In the genomic region with DNA sequence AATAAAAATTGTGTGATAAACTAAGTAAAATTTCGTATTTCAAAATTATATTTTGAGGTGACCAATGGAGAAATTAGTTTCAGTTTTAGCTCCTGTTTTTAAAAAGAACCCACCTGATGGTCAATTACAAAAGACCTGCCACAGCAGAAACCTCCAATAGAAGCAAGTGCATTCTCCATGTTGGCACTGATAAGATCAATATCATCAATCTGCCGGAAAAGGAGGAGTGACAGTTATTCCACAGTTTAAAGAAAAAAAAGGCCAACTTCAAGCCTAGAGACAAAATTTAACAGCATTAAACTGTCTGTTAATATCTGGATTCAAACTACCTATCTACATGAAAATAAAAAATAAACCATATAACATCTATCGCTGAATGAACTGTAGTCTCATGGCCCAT, we compare ENCODE assay signal across 2 cellular contexts.
TF ChIP-seq lines count a peak whose summit lies in the region.

No MANE protein-coding gene starts in this region.

TF ChIP-seq in K562, 482 proteins besides CTCF, POLR2A, EP300 and RAD21 (continued from another document):
- TF ChIP-seq, protein P1, sequence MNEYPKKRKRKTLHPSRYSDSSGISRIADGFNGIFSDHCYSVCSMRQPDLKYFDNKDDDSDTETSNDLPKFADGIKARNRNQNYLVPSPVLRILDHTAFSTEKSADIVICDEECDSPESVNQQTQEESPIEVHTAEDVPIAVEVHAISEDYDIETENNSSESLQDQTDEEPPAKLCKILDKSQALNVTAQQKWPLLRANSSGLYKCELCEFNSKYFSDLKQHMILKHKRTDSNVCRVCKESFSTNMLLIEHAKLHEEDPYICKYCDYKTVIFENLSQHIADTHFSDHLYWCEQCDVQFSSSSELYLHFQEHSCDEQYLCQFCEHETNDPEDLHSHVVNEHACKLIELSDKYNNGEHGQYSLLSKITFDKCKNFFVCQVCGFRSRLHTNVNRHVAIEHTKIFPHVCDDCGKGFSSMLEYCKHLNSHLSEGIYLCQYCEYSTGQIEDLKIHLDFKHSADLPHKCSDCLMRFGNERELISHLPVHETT (CRISPR knock-in tag; conservative IDR thresholded peaks at IDR 0.05 in 1 of 2, IDR thresholded peaks at IDR 0.05 in 1 of 2): no peak
- TF ChIP-seq TFAM (CRISPR knock-in tag; conservative IDR thresholded peaks at IDR 0.05) (no peak), ZNF431 (CRISPR knock-in tag; IDR thresholded peaks at IDR 0.05) (no peak), GTF3C2 (IDR thresholded peaks at IDR 0.05; ENCODE audit: borderline replicate concordance, extremely low read depth, insufficient read length) (no peak), ZNF384 (IDR thresholded peaks at IDR 0.05; ENCODE audit: low read depth, low read length) (0 out of 2 replicates have a peak, but pooled peaks have one; percentile 12), MEIS2 (IDR thresholded peaks at IDR 0.05; ENCODE audit: partially characterized antibody) (peak; percentile 90), ZNF41 (CRISPR knock-in tag; conservative IDR thresholded peaks at IDR 0.05) (no peak), PBX2 (CRISPR knock-in tag; IDR thresholded peaks at IDR 0.05; ENCODE audit: low read depth) (no peak; the same call in 1 of the 2 replicates), PBX2 (tag; conservative IDR thresholded peaks at IDR 0.05; ENCODE audit: low read depth) (peak; percentile 83), DPF2 (IDR thresholded peaks at IDR 0.05) (peak; percentile 38; the same call in 1 of the 2 replicates), SMARCA4 (IDR thresholded peaks at IDR 0.05) (0 out of 2 replicates have a peak, but pooled peaks have one; percentile 23), TAF15 (IDR thresholded peaks at IDR 0.05; ENCODE audit: low read depth, low read length) (no peak)
- TF ChIP-seq, protein P2, sequence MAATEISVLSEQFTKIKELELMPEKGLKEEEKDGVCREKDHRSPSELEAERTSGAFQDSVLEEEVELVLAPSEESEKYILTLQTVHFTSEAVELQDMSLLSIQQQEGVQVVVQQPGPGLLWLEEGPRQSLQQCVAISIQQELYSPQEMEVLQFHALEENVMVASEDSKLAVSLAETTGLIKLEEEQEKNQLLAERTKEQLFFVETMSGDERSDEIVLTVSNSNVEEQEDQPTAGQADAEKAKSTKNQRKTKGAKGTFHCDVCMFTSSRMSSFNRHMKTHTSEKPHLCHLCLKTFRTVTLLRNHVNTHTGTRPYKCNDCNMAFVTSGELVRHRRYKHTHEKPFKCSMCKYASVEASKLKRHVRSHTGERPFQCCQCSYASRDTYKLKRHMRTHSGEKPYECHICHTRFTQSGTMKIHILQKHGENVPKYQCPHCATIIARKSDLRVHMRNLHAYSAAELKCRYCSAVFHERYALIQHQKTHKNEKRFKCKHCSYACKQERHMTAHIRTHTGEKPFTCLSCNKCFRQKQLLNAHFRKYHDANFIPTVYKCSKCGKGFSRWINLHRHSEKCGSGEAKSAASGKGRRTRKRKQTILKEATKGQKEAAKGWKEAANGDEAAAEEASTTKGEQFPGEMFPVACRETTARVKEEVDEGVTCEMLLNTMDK (IDR thresholded peaks at IDR 0.05; ENCODE audit: borderline replicate concordance, insufficient read depth, low read depth, low read length, poor library complexity, severe bottlenecking): no peak

TF ChIP-seq in WTC11, 78 proteins besides CTCF, POLR2A, EP300 and RAD21 (continued from another document):
- TF ChIP-seq, protein P3, sequence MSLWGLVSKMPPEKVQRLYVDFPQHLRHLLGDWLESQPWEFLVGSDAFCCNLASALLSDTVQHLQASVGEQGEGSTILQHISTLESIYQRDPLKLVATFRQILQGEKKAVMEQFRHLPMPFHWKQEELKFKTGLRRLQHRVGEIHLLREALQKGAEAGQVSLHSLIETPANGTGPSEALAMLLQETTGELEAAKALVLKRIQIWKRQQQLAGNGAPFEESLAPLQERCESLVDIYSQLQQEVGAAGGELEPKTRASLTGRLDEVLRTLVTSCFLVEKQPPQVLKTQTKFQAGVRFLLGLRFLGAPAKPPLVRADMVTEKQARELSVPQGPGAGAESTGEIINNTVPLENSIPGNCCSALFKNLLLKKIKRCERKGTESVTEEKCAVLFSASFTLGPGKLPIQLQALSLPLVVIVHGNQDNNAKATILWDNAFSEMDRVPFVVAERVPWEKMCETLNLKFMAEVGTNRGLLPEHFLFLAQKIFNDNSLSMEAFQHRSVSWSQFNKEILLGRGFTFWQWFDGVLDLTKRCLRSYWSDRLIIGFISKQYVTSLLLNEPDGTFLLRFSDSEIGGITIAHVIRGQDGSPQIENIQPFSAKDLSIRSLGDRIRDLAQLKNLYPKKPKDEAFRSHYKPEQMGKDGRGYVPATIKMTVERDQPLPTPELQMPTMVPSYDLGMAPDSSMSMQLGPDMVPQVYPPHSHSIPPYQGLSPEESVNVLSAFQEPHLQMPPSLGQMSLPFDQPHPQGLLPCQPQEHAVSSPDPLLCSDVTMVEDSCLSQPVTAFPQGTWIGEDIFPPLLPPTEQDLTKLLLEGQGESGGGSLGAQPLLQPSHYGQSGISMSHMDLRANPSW (CRISPR knock-in tag; conservative IDR thresholded peaks at IDR 0.05; ENCODE audit: low read depth): no peak
- no peak for TF ChIP-seq NFYB (CRISPR knock-in tag; conservative IDR thresholded peaks at IDR 0.05; ENCODE audit: low read depth)
- TF ChIP-seq ZNF416 (CRISPR knock-in tag; IDR thresholded peaks at IDR 0.05): no peak
- no peak for TF ChIP-seq PRDM15 (CRISPR knock-in tag; IDR thresholded peaks at IDR 0.05)
- no peak for TF ChIP-seq ZNF138 (CRISPR knock-in tag; conservative IDR thresholded peaks at IDR 0.05)
- no peak for TF ChIP-seq ZNF512 (CRISPR knock-in tag; IDR thresholded peaks at IDR 0.05; ENCODE audit: borderline replicate concordance)
- TF ChIP-seq, protein P4, sequence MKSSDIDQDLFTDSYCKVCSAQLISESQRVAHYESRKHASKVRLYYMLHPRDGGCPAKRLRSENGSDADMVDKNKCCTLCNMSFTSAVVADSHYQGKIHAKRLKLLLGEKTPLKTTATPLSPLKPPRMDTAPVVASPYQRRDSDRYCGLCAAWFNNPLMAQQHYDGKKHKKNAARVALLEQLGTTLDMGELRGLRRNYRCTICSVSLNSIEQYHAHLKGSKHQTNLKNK (CRISPR knock-in tag; IDR thresholded peaks at IDR 0.05): no peak
- TF ChIP-seq HMGA2 (CRISPR knock-in tag; IDR thresholded peaks at IDR 0.05): no peak
- TF ChIP-seq JUN (CRISPR knock-in tag; IDR thresholded peaks at IDR 0.05): no peak
- TF ChIP-seq TCF7 (CRISPR knock-in tag; IDR thresholded peaks at IDR 0.05; ENCODE audit: low read depth): no peak
- no peak for TF ChIP-seq ATF1 (CRISPR knock-in tag; IDR thresholded peaks at IDR 0.05)
- TF ChIP-seq ZNF219 (CRISPR knock-in tag; IDR thresholded peaks at IDR 0.05; ENCODE audit: borderline replicate concordance): no peak
- no peak for TF ChIP-seq ZNF281 (CRISPR knock-in tag; IDR thresholded peaks at IDR 0.05)
